2 cellular contexts compared by ENCODE assay signal in the genomic region with DNA sequence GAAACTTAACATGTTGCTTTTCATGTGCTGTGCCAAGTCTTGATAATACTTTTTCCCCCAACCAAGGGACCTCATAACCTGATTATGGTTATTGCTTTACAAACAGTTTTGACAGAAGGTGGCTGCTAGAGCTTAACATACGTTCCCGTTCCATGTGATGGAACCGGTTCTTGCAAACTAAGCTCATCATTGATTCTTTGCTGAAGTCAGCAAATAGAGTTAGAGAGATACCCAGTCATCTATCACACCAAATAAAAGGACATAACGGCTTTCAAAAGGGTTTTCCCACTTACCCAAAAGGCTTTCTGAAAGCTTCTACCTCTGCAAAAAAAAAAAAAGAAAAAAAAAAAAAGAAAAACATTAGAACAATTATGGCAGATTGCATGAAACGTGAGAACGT.
TF ChIP-seq lines count a peak whose summit lies in the region.

No MANE protein-coding gene starts in this region.

TF ChIP-seq in IMR-90, 13 proteins besides CTCF, POLR2A, EP300 and RAD21:
- no peak for TF ChIP-seq NFE2L2 (IDR thresholded peaks at IDR 0.05; ENCODE audit: low read depth, low read length)
- TF ChIP-seq MAZ (IDR thresholded peaks at IDR 0.05; ENCODE audit: borderline replicate concordance, low read depth, low read length): no peak
- TF ChIP-seq RFX5 (IDR thresholded peaks at IDR 0.05; ENCODE audit: low read depth, low read length): no peak
- no peak for TF ChIP-seq RCOR1 (IDR thresholded peaks at IDR 0.05; ENCODE audit: insufficient replicate concordance, low read length)
- TF ChIP-seq, protein P1, sequence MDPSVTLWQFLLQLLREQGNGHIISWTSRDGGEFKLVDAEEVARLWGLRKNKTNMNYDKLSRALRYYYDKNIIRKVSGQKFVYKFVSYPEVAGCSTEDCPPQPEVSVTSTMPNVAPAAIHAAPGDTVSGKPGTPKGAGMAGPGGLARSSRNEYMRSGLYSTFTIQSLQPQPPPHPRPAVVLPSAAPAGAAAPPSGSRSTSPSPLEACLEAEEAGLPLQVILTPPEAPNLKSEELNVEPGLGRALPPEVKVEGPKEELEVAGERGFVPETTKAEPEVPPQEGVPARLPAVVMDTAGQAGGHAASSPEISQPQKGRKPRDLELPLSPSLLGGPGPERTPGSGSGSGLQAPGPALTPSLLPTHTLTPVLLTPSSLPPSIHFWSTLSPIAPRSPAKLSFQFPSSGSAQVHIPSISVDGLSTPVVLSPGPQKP (IDR thresholded peaks at IDR 0.05; ENCODE audit: borderline replicate concordance, low read depth, low read length): no peak
- TF ChIP-seq SMC3 (IDR thresholded peaks at IDR 0.05; ENCODE audit: low read depth, low read length): no peak
- peak; percentile 78 for TF ChIP-seq MAFK (IDR thresholded peaks at IDR 0.05; ENCODE audit: low read depth, low read length)
- TF ChIP-seq CHD1 (IDR thresholded peaks at IDR 0.05; ENCODE audit: low read depth, low read length): no peak

TF ChIP-seq in H1, 55 proteins besides CTCF, POLR2A, EP300 and RAD21:
- peak; percentile 34; the same call in 1 of the 2 replicates for TF ChIP-seq MAFK (IDR thresholded peaks at IDR 0.05; ENCODE audit: low read depth, low read length)
- no peak for TF ChIP-seq SP2 (IDR thresholded peaks at IDR 0.05; ENCODE audit: low read length)
